ENCODE assay signal across 1 cellular context in genomic region chr16:56861092-56861610, GRCh38.
TF ChIP-seq lines count a peak whose summit lies in the region.

No MANE protein-coding gene starts in this region.

TF ChIP-seq in SK-N-SH, 30 proteins besides CTCF, POLR2A, EP300 and RAD21 (continued from another document):
- TF ChIP-seq MAX (IDR thresholded peaks at IDR 0.05; ENCODE audit: low read depth) (no peak), RXRA (IDR thresholded peaks at IDR 0.05; ENCODE audit: borderline replicate concordance, low read depth) (no peak), USF1 (IDR thresholded peaks at IDR 0.05; ENCODE audit: borderline replicate concordance, low read depth) (no peak), TEAD4 (IDR thresholded peaks at IDR 0.05; ENCODE audit: borderline replicate concordance, insufficient read depth) (0 out of 2 replicates have a peak, but pooled peaks have one; percentile 10), NFIC (IDR thresholded peaks at IDR 0.05; ENCODE audit: borderline replicate concordance) (peak; percentile 24; the same call in 1 of the 2 replicates), REST (IDR thresholded peaks at IDR 0.05; ENCODE audit: low read depth, low read length) (no peak)
